Comparison of ENCODE assay signal across 8 cellular contexts in genomic region chr5:153352685-153353219, GRCh38.
DNase-seq lines count a peak whose midpoint lies in the region; ATAC-seq and TF ChIP-seq lines count a peak whose summit lies in the region.

No MANE protein-coding gene starts in this region.

- H3K27ac Mint-ChIP-seq in activated naive CD8-positive, alpha-beta T cell treated with anti-CD3 and anti-CD28 coated beads for 36 hours = peak overlapping the region; percentile 44
- no peak overlapping the region for H3K27ac Mint-ChIP-seq in stimulated activated naive B cell treated with anti-CD40 and anti-IgM and Interleukin-4, amounts not matched to agents 10 μg/mL and 1 μg/mL and 100 μg/mL, for 72 hours
- H3K27ac Mint-ChIP-seq in osteocyte (ENCODE audit: unreplicated experiment) = no peak overlapping the region

- H3K36me3 Mint-ChIP-seq in activated naive CD8-positive, alpha-beta T cell treated with anti-CD3 and anti-CD28 coated beads for 36 hours = no peaks in the 10 kb centered on the region
- no peaks in the 10 kb centered on the region for H3K36me3 Mint-ChIP-seq in stimulated activated naive B cell treated with anti-CD40 and anti-IgM and Interleukin-4, amounts not matched to agents 10 μg/mL and 1 μg/mL and 100 μg/mL, for 72 hours
- no peaks in the 10 kb centered on the region for H3K36me3 Mint-ChIP-seq in osteocyte (ENCODE audit: unreplicated experiment)

- H3K4me3 ChIP-seq in mucosa of descending colon = no peak overlapping the region

- H3K36me3 ChIP-seq in mucosa of descending colon (ENCODE audit: low read depth) = no peaks in the 10 kb centered on the region

- peaks cover 14% of the 10 kb centered on the region for H3K4me1 Mint-ChIP-seq in activated naive CD8-positive, alpha-beta T cell treated with anti-CD3 and anti-CD28 coated beads for 36 hours
- peaks cover 9 to 10% of the 10 kb centered on the region in 2 donors for H3K4me1 Mint-ChIP-seq in stimulated activated naive B cell treated with anti-CD40 and anti-IgM and Interleukin-4, amounts not matched to agents 10 μg/mL and 1 μg/mL and 100 μg/mL, for 72 hours
- H3K4me1 Mint-ChIP-seq in osteocyte (ENCODE audit: unreplicated experiment) = no peaks in the 10 kb centered on the region

- intact Hi-C loops in mucosa of descending colon (cut with DNase I, micrococcal nuclease) = no loop called here

- H3K9me3 Mint-ChIP-seq in activated naive CD8-positive, alpha-beta T cell treated with anti-CD3 and anti-CD28 coated beads for 36 hours = peaks cover 10% of the 10 kb centered on the region
- H3K9me3 Mint-ChIP-seq in stimulated activated naive B cell treated with anti-CD40 and anti-IgM and Interleukin-4, amounts not matched to agents 10 μg/mL and 1 μg/mL and 100 μg/mL, for 72 hours = peaks cover 2 to 4% of the 10 kb centered on the region in 2 donors
- H3K9me3 Mint-ChIP-seq in osteocyte (ENCODE audit: unreplicated experiment) = no peaks in the 10 kb centered on the region

- H3K4me3 Mint-ChIP-seq in activated naive CD8-positive, alpha-beta T cell treated with anti-CD3 and anti-CD28 coated beads for 36 hours = peak overlapping the region; percentile 49
- peak overlapping the region; percentile 61 to 74 for H3K4me3 Mint-ChIP-seq in stimulated activated naive B cell treated with anti-CD40 and anti-IgM and Interleukin-4, amounts not matched to agents 10 μg/mL and 1 μg/mL and 100 μg/mL, for 72 hours
- no peak overlapping the region for H3K4me3 Mint-ChIP-seq in osteocyte (ENCODE audit: unreplicated experiment)

- H3K4me1 ChIP-seq in mucosa of descending colon (ENCODE audit: low read depth) = no peaks in the 10 kb centered on the region

- peaks cover 36% of the 10 kb centered on the region for H3K27me3 Mint-ChIP-seq in activated naive CD8-positive, alpha-beta T cell treated with anti-CD3 and anti-CD28 coated beads for 36 hours
- peaks cover 7 to 17% of the 10 kb centered on the region in 2 donors for H3K27me3 Mint-ChIP-seq in stimulated activated naive B cell treated with anti-CD40 and anti-IgM and Interleukin-4, amounts not matched to agents 10 μg/mL and 1 μg/mL and 100 μg/mL, for 72 hours
- peaks cover 44% of the 10 kb centered on the region for H3K27me3 Mint-ChIP-seq in osteocyte (ENCODE audit: unreplicated experiment)

- no peaks in the 10 kb centered on the region for H3K9me3 ChIP-seq in mucosa of descending colon

- TF ChIP-seq CTCF in osteocyte (IDR thresholded peaks at IDR 0.05) = no peak
- TF ChIP-seq CTCF in mucosa of descending colon (IDR thresholded peaks at IDR 0.05) = no peak

- peak; percentile 79 for ATAC-seq in HG03565 (IDR thresholded peaks at IDR 0.05; ENCODE audit: unreplicated experiment)
- peak; percentile 48 to 68 for ATAC-seq in stimulated activated naive B cell treated with anti-CD40 and anti-IgM and Interleukin-4, amounts not matched to agents 10 μg/mL and 1 μg/mL and 100 μg/mL, for 72 hours (replicated peaks)
- ATAC-seq in mucosa of descending colon = no peak

- DNase-seq in activated T-cell treated with anti-CD3 and anti-CD28 coated beads for 24 hours (ENCODE audit: low read depth) = peak; percentile 4
- no peak for DNase-seq in activated T-cell treated with anti-CD3 and anti-CD28 coated beads for 4 hours
- peak; percentile 52 for DNase-seq in activated naive CD8-positive, alpha-beta T cell treated with anti-CD3 and anti-CD28 coated beads for 36 hours
- DNase-seq in stimulated activated naive B cell treated with anti-CD40 and anti-IgM and Interleukin-4, amounts not matched to agents 10 μg/mL and 1 μg/mL and 100 μg/mL, for 72 hours = peak; percentile 4
- no peak for DNase-seq in GDM1 (lab: John Stamatoyannopoulos, UW)
- no peak for DNase-seq in osteocyte (ENCODE audit: extremely low spot score, unreplicated experiment)
- no peak for DNase-seq in mucosa of descending colon

Comparison
In these comparisons a context has a peak if more than half of its experiments do, and no peak if none do; other contexts are left out.
1. DNase-seq: peak in activated T-cell treated with anti-CD3 and anti-CD28 coated beads for 24 hours (single experiment), activated naive CD8-positive, alpha-beta T cell treated with anti-CD3 and anti-CD28 coated beads for 36 hours (single experiment) and stimulated activated naive B cell treated with anti-CD40 and anti-IgM and Interleukin-4, amounts not matched to agents 10 μg/mL and 1 μg/mL and 100 μg/mL, for 72 hours (single experiment); none in activated T-cell treated with anti-CD3 and anti-CD28 coated beads for 4 hours (single experiment), GDM1 (single experiment), osteocyte (single experiment) and mucosa of descending colon (0 of 3).